19 cellular contexts compared by ENCODE assay signal in the genomic region with DNA sequence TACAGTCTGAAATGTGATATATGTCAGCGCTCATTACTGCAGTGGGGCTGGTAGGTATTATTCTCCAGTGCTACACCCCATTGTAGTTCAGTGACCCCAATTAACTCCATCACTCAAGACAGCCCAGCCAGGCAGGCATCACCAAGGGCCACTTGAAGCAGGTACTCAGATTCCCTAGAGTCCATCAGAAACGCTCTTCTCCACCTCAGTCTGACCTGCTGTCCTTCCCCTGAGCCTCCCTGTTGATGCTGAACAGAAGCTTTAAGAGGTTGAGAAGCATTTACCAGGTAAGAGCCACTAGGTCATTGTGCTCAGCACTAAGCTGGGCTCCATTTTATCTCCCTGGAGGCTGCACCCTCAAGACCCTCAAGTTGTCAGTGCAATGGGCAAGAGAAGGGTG.
"Had no signal": no experiment of that assay in that cellular context is flagged by ENCODE, and none has a peak within 500 bp of the region (broad histone marks: within the 10 kb centered on the region; RNA-seq: fewer than 3 reads in every experiment).

No MANE protein-coding gene starts in this region.

- H3K9me3 ChIP-seq: gastrocnemius medialis, left lung, prostate gland, right atrium auricular region, tibial nerve, vagina had no signal

- H3K27me3 Mint-ChIP-seq: activated naive CD8-positive, alpha-beta T cell; stimulated activated naive CD8-positive, alpha-beta T cell treated with anti-CD3 and anti-CD28 coated beads, Interleukin-15, Interleukin-2, amounts not matched to agents 100 ng/mL and 50 ng/mL, for 24 hours had no signal

- ATAC-seq: gastrocnemius medialis, left lung had no signal

- H3K27me3 ChIP-seq: gastrocnemius medialis, left lung, right atrium auricular region, tibial nerve, vagina had no signal

- H3K9me3 Mint-ChIP-seq: activated T-helper 1 cell treated with anti-CD3 and anti-CD28 coated beads, Interleukin-12 subunit alpha, Interleukin-12 subunit beta, Interleukin-2, Interleukin-4 antibody, amounts not matched to agents 30 ng/mL and 10 ng/mL and 1 ng/mL, durations not matched to agents 14 hours and 24 hours and 36 hours; stimulated activated naive CD8-positive, alpha-beta T cell treated with anti-CD3 and anti-CD28 coated beads, Interleukin-15, Interleukin-2, amounts not matched to agents 100 ng/mL and 50 ng/mL, for 24 hours had no signal

- H3K4me3 Mint-ChIP-seq: activated naive CD8-positive, alpha-beta T cell; activated T-helper 1 cell treated with anti-CD3 and anti-CD28 coated beads, Interleukin-12 subunit alpha, Interleukin-12 subunit beta, Interleukin-2, Interleukin-4 antibody, amounts not matched to agents 30 ng/mL and 10 ng/mL and 1 ng/mL, durations not matched to agents 14 hours and 24 hours and 36 hours; stimulated activated naive CD8-positive, alpha-beta T cell treated with anti-CD3 and anti-CD28 coated beads, Interleukin-15, Interleukin-2, amounts not matched to agents 100 ng/mL and 50 ng/mL, for 24 hours had no signal

- H3K27ac ChIP-seq: gastrocnemius medialis, left lung, prostate gland, right atrium auricular region, tibial nerve, vagina, WERI-Rb-1 had no signal

- H3K27ac Mint-ChIP-seq: activated naive CD8-positive, alpha-beta T cell; activated T-helper 1 cell treated with anti-CD3 and anti-CD28 coated beads, Interleukin-12 subunit alpha, Interleukin-12 subunit beta, Interleukin-2, Interleukin-4 antibody, amounts not matched to agents 30 ng/mL and 10 ng/mL and 1 ng/mL, durations not matched to agents 14 hours and 24 hours and 36 hours; stimulated activated naive CD8-positive, alpha-beta T cell treated with anti-CD3 and anti-CD28 coated beads, Interleukin-15, Interleukin-2, amounts not matched to agents 100 ng/mL and 50 ng/mL, for 24 hours had no signal

- H3K4me1 ChIP-seq: gastrocnemius medialis, left lung, prostate gland, vagina had no signal

- H3K36me3 ChIP-seq: gastrocnemius medialis, left lung, prostate gland, right atrium auricular region, tibial nerve, vagina, WERI-Rb-1 had no signal

- DNase-seq: activated CD4-positive, alpha-beta T cell treated with anti-CD3 and anti-CD28 coated beads, Interleukin-2, amount 50 U/mL, for 48 hours; activated gamma-delta T cell treated with Interleukin-2 at 50 U/mL for 16 hours; activated T-cell treated with anti-CD3 and anti-CD28 coated beads for 4 hours; effector CD4-positive, alpha-beta T cell; gastrocnemius medialis; head of caudate nucleus; kidney; left lung; midbrain; stimulated activated CD4-positive, alpha-beta T cell treated with anti-CD3 and anti-CD28 coated beads, Interleukin-12 subunit alpha, Interleukin-12 subunit beta, amount 100 ng/mL, for 4 hours; stimulated activated CD4-positive, alpha-beta T cell treated with anti-CD3 and anti-CD28 coated beads, Interleukin-2, amount 100 ng/mL, for 48 hours; WERI-Rb-1 had no signal

- H3K4me3 ChIP-seq: gastrocnemius medialis, left lung, prostate gland, right atrium auricular region, tibial nerve, vagina had no signal
